Comparison of ENCODE assay signal across 12 cellular contexts in the genomic region with DNA sequence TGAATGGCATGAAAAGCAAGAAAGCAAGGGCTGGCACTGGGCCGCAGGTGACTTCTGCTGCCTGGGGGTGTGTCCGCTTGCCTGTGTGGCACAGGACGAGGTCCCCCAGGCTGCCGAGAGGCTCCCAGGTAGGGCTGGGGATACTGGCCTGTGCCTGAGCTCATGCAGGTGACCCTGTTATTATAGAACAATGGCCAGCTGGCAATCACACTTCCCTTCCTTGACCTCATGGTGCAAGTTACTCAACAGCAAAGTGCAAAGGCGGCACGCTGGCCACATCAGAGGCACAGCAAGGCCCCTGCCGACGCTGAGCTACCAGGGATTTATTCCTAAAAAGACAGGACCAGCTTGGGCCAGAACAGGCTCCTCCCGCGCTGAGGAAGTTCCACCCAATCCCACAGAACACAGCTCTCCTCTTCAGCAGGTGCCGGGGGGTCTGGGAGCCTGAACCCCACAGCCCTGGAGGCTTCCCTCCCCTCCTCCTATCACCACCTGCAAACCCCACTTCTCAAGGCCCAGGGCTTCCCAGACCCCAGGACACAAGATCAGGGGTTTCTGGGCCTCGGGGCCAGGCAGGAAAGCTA. TPM values are rescaled to one million over a fixed set of nuclear protein-coding genes. Genes with fewer than 3 reads are reported as not detected.
DNase-seq lines count a peak whose midpoint lies in the region; ATAC-seq, FAIRE-seq and TF ChIP-seq lines count a peak whose summit lies in the region.
"Had no signal": no experiment of that assay in that cellular context is flagged by ENCODE, and none has a peak within 500 bp of the region (broad histone marks: within the 10 kb centered on the region; RNA-seq: fewer than 3 reads in every experiment).

No MANE protein-coding gene starts in this region.

- in situ Hi-C loops in HepG2 (cut with HindIII; ENCODE audit: extremely low pct_ligation_motif_present, low pct_unique_long_range_greater_than_20kb): no loop called here
- in situ Hi-C loops in KBM-7 (cut with MboI; ENCODE audit: low pct_unique_long_range_greater_than_20kb, low sequenced_read_pairs): no loop called here

- no peak overlapping the region for H3K9ac ChIP-seq in HepG2 (ENCODE audit: insufficient read depth, low read depth, low read length)

- H3K36me3 ChIP-seq in HepG2 (replicated peaks in 1 of 2; ENCODE audit: control insufficient read depth in 1 of 2, insufficient read depth in 2 of 2, low read length in 2 of 2): peaks cover 11 to 22% of the 10 kb centered on the region in 2 experiments; a peak in 4 of 5 replicates

- H3K4me3 Mint-ChIP-seq in activated CD8-positive, alpha-beta T cell treated with anti-CD3 and anti-CD28 coated beads for 36 hours: peak overlapping the region; percentile 57

- H2AFZ ChIP-seq in HepG2 (ENCODE audit: low read length): no peak overlapping the region

- peaks cover 26% of the 10 kb centered on the region for H3K4me1 Mint-ChIP-seq in activated CD8-positive, alpha-beta T cell treated with anti-CD3 and anti-CD28 coated beads for 36 hours (ENCODE audit: low read depth)

- no peak for TF ChIP-seq CTCF in HL-60 (IDR thresholded peaks at IDR 0.05; ENCODE audit: insufficient read depth, low read length)
- TF ChIP-seq CTCF in activated CD8-positive, alpha-beta T cell treated with anti-CD3 and anti-CD28 coated beads for 36 hours (IDR thresholded peaks at IDR 0.05): no peak
- TF ChIP-seq CTCF in HepG2 (CRISPR knock-in tag; IDR thresholded peaks at IDR 0.05): no peak

- peaks cover 23% of the 10 kb centered on the region for H3K4me1 ChIP-seq in HepG2 (ENCODE audit: insufficient read depth, low read length)
- H3K4me1 ChIP-seq: HAP-1 had no signal

- no TSS peak for BruUV-seq in HepG2 (replicated peaks; lab: Mats Ljungman, UMichigan)

- H3K36me3 Mint-ChIP-seq in activated CD8-positive, alpha-beta T cell treated with anti-CD3 and anti-CD28 coated beads for 36 hours (ENCODE audit: low read depth): peaks cover 2% of the 10 kb centered on the region

- TF ChIP-seq EP300 in HepG2 (IDR thresholded peaks at IDR 0.05; ENCODE audit: low read depth in 2 of 2, low read length in 2 of 2): no peak
- TF ChIP-seq EP300 in HepG2 (CRISPR knock-in tag; IDR thresholded peaks at IDR 0.05; ENCODE audit: borderline replicate concordance): 0 out of 2 replicates have a peak, but pooled peaks have one; percentile 19

- peaks cover 7% of the 10 kb centered on the region; the same call in 1 of the 2 replicates for H4K20me1 ChIP-seq in HepG2 (ENCODE audit: insufficient read depth, low read length)

- H3K79me2 ChIP-seq in HepG2 (ENCODE audit: insufficient read depth, low read length): no peaks in the 10 kb centered on the region

- H3K27ac ChIP-seq in HL-60 (replicated peaks) (peak overlapping the region; percentile 90), HepG2 (ENCODE audit: extremely low read length, insufficient read depth, low read length) (peak overlapping the region; percentile 8)

- POLR2A ChIA-PET in activated CD8-positive, alpha-beta T cell treated with anti-CD3 and anti-CD28 coated beads for 36 hours (lab: Charles Lee): interaction anchor here (1.1 to 6.1 kb wide), 6 partner anchors 8 to 31 kb away, joined by 3 to 46 read pairs (median 4); no protein-coding TSS in a partner anchor
- POLR2A ChIA-PET in HepG2 (lab: Yijun Ruan, JAX): interaction anchor here (0.7 to 1.2 kb wide), 2 partner anchors 20 to 242 kb away, joined by 3 to 6 read pairs; no protein-coding TSS in a partner anchor

- no peaks in the 10 kb centered on the region for H3K9me3 ChIP-seq in HepG2 (ENCODE audit: low read length)
- H3K9me3 ChIP-seq: HAP-1, heart left ventricle had no signal

- FAIRE-seq in HepG2 (lab: Jason Lieb, UNC): peak; percentile 44

- H3K4me3 ChIP-seq in HL-60 (replicated peaks; ENCODE audit: insufficient read depth, low read length) (no peak overlapping the region), HepG2 (replicated peaks in 1 of 3; ENCODE audit: insufficient read depth in 1 of 3, low read depth in 2 of 3, low read length in 3 of 3) (peak overlapping the region in 1 of 3 experiments; percentile 48; a peak in 1 of 6 replicates)
- H3K4me3 ChIP-seq: HAP-1 had no signal

- no peak for ATAC-seq in activated CD8-positive, alpha-beta T cell treated with anti-CD3 and anti-CD28 coated beads for 36 hours
- peak; percentile 39 for ATAC-seq in HepG2

- intact Hi-C loops in activated CD8-positive, alpha-beta T cell treated with anti-CD3 and anti-CD28 coated beads for 36 hours (cut with micrococcal nuclease): no loop called here
- intact Hi-C loops in HepG2 (cut with micrococcal nuclease; ENCODE audit: unreplicated experiment): no loop called here

- CTCF ChIA-PET in activated CD8-positive, alpha-beta T cell treated with anti-CD3 and anti-CD28 coated beads for 36 hours (lab: Charles Lee): interaction anchor here (1.1 to 2.1 kb wide), 4 partner anchors 29 to 374 kb away, joined by 3 to 13 read pairs (median 5); no protein-coding TSS in a partner anchor
- CTCF ChIA-PET in HepG2 (lab: Yijun Ruan, JAX; ENCODE audit: low intra/inter-chr PET ratio, low total read pairs): no interaction called here

- no peak for TF ChIP-seq POLR2A in HepG2 (IDR thresholded peaks at IDR 0.05; ENCODE audit: insufficient read depth in 1 of 2, low read depth in 2 of 2, low read length in 2 of 2)

- peak overlapping the region; percentile 71 for H3K27ac Mint-ChIP-seq in activated CD8-positive, alpha-beta T cell treated with anti-CD3 and anti-CD28 coated beads for 36 hours

- H3K27me3 ChIP-seq in HL-60 (ENCODE audit: insufficient read depth, poor library complexity, severe bottlenecking) (no peaks in the 10 kb centered on the region), HepG2 (ENCODE audit: control insufficient read depth in 1 of 2, insufficient read depth in 2 of 2, low read length in 2 of 2) (peaks cover 0 to 21% of the 10 kb centered on the region in 2 experiments; a peak in 3 of 5 replicates)

- H3K27me3 Mint-ChIP-seq in activated CD8-positive, alpha-beta T cell treated with anti-CD3 and anti-CD28 coated beads for 36 hours: no peaks in the 10 kb centered on the region

- no peak for TF ChIP-seq RAD21 in HepG2 (CRISPR knock-in tag; IDR thresholded peaks at IDR 0.05)

- no peaks in the 10 kb centered on the region for H3K9me3 Mint-ChIP-seq in activated CD8-positive, alpha-beta T cell treated with anti-CD3 and anti-CD28 coated beads for 36 hours

- peak overlapping the region; percentile 60 for H3K4me2 ChIP-seq in HepG2 (ENCODE audit: low read depth, low read length)

- DNase-seq in AML-193 (lab: John Stamatoyannopoulos, UW) (peak; percentile 46 to 51), HL-60 (ENCODE audit: low read depth in 1 of 2, low spot score in 1 of 2) (peak in 1 of 2 experiments; percentile 59), HepG2 (ENCODE audit: low spot score) (peak; percentile 72), KBM-7 (no peak), NCI-H748 treated with DMSO at 0.1 percent for 48 hours (lab: John Stamatoyannopoulos, UW) (no peak), NCI-H2196 (lab: John Stamatoyannopoulos, UW; ENCODE audit: unreplicated experiment) (no peak)
- no peak for DNase-seq in activated CD8-positive, alpha-beta T cell treated with anti-CD3 and anti-CD28 coated beads for 36 hours
- DNase-seq in stimulated activated CD4-positive, alpha-beta T cell treated with anti-CD3 and anti-CD28 coated beads, Interleukin-4, amount 100 ng/mL, for 1 hour: no peak
- DNase-seq: activated CD4-positive, CD25-positive, alpha-beta regulatory T cell; occipital lobe had no signal

- no CpG with 5 or more reads among the region's 12 CpGs for WGBS in HepG2 (ENCODE audit: low lambda C conversion rate)

RNA-seq across cellular contexts. Expression of gene ADAM8, which starts 1.4 kb away (rescaled TPM):
- 100 to 1,000 TPM; 106 to 115 TPM for total RNA-seq in activated CD8-positive, alpha-beta T cell treated with anti-CD3 and anti-CD28 coated beads for 36 hours
- total RNA-seq in HepG2 (2016; rRNA removed; fragmentation: Illumina TruSeq; extraction: Trizol): 0.07 and 0.93 TPM in 2 replicates
- not detected in 2 replicates for total RNA-seq in HepG2 (2016; cell fraction: cytosol; rRNA removed; fragmentation: Illumina TruSeq; extraction: Trizol; ENCODE audit: low read depth)
- total RNA-seq in HepG2 (2016; cell fraction: insoluble cytoplasmic fraction; rRNA removed; fragmentation: Illumina TruSeq; extraction: Trizol): 0.37 TPM in 1 of 2 replicates, not detected in the other
- 0.06 TPM in 1 of 2 replicates, not detected in the other for total RNA-seq in HepG2 (2016; cell fraction: membrane; rRNA removed; fragmentation: Illumina TruSeq; extraction: Trizol)
- total RNA-seq in HepG2 (2016; cell fraction: nucleus; rRNA removed; fragmentation: Illumina TruSeq; extraction: Trizol): 0.34 and 0.50 TPM in 2 replicates
- polyA plus RNA-seq in HepG2 (2011; rRNA removed): 0.24 and 0.65 TPM in 2 replicates
- polyA plus RNA-seq in HepG2 (2011; cell fraction: cytosol; rRNA removed): 0.04 and 0.11 TPM in 2 replicates
- 4.2 and 6.4 TPM in 2 replicates for polyA plus RNA-seq in HepG2 (2011; cell fraction: nucleus; rRNA removed)
- 0.08 and 0.77 TPM in 2 replicates for polyA plus RNA-seq in HepG2 (2012)
- polyA plus RNA-seq in HepG2 (2016; cell fraction: cytosol; fragmentation: Illumina TruSeq; extraction: Trizol; ENCODE audit: low read depth): not detected in 2 replicates
- not detected in 2 replicates for polyA plus RNA-seq in HepG2 (2016; cell fraction: insoluble cytoplasmic fraction; fragmentation: Illumina TruSeq; extraction: Trizol; ENCODE audit: low read depth)
- 0.06 TPM in 1 of 2 replicates, not detected in the other for polyA plus RNA-seq in HepG2 (2016; cell fraction: membrane; fragmentation: Illumina TruSeq; extraction: Trizol; ENCODE audit: low read depth)
- polyA plus RNA-seq in HepG2 (2016; cell fraction: nucleus; fragmentation: Illumina TruSeq; extraction: Trizol; ENCODE audit: insufficient read depth, low read depth): 0.60 and 0.63 TPM in 2 replicates
- polyA minus RNA-seq in HepG2 (2011; rRNA and poly(A)+ RNA removed; ENCODE audit: low replicate concordance): 0.06 and 2.8 TPM in 2 replicates
- not detected in 2 replicates for polyA minus RNA-seq in HepG2 (2011; cell fraction: cytosol; rRNA and poly(A)+ RNA removed)
- polyA minus RNA-seq in HepG2 (2011; cell fraction: nucleus; rRNA and poly(A)+ RNA removed): 1.6 and 1.7 TPM in 2 replicates

RNA-seq across cellular contexts. Expression of gene TUBGCP2, which starts 30.6 kb away (rescaled TPM):
- 10 to 100 TPM; 54.1 to 57.5 TPM for total RNA-seq in activated CD8-positive, alpha-beta T cell treated with anti-CD3 and anti-CD28 coated beads for 36 hours
- 34.5 and 44.1 TPM in 2 replicates for total RNA-seq in HepG2 (2016; rRNA removed; fragmentation: Illumina TruSeq; extraction: Trizol)
- total RNA-seq in HepG2 (2016; cell fraction: cytosol; rRNA removed; fragmentation: Illumina TruSeq; extraction: Trizol; ENCODE audit: low read depth): 7.2 and 8.9 TPM in 2 replicates
- 37.9 and 41.1 TPM in 2 replicates for total RNA-seq in HepG2 (2016; cell fraction: insoluble cytoplasmic fraction; rRNA removed; fragmentation: Illumina TruSeq; extraction: Trizol)
- total RNA-seq in HepG2 (2016; cell fraction: membrane; rRNA removed; fragmentation: Illumina TruSeq; extraction: Trizol): 17.0 and 24.0 TPM in 2 replicates
- total RNA-seq in HepG2 (2016; cell fraction: nucleus; rRNA removed; fragmentation: Illumina TruSeq; extraction: Trizol): 16.5 and 20.7 TPM in 2 replicates
- polyA plus RNA-seq in HepG2 (2011; rRNA removed): 21.3 and 22.6 TPM in 2 replicates
- polyA plus RNA-seq in HepG2 (2011; cell fraction: cytosol; rRNA removed): 14.3 and 19.4 TPM in 2 replicates
- 51.6 and 62.8 TPM in 2 replicates for polyA plus RNA-seq in HepG2 (2011; cell fraction: nucleus; rRNA removed)
- polyA plus RNA-seq in HepG2 (2012): 17.9 and 24.1 TPM in 2 replicates
- polyA plus RNA-seq in HepG2 (2016; cell fraction: cytosol; fragmentation: Illumina TruSeq; extraction: Trizol; ENCODE audit: low read depth): 4.7 and 4.8 TPM in 2 replicates
- 34.0 and 36.8 TPM in 2 replicates for polyA plus RNA-seq in HepG2 (2016; cell fraction: insoluble cytoplasmic fraction; fragmentation: Illumina TruSeq; extraction: Trizol; ENCODE audit: low read depth)
- 8.5 and 11.7 TPM in 2 replicates for polyA plus RNA-seq in HepG2 (2016; cell fraction: membrane; fragmentation: Illumina TruSeq; extraction: Trizol; ENCODE audit: low read depth)
- polyA plus RNA-seq in HepG2 (2016; cell fraction: nucleus; fragmentation: Illumina TruSeq; extraction: Trizol; ENCODE audit: insufficient read depth, low read depth): 51.1 and 52.9 TPM in 2 replicates
- 49.0 and 64.6 TPM in 2 replicates for polyA minus RNA-seq in HepG2 (2011; rRNA and poly(A)+ RNA removed; ENCODE audit: low replicate concordance)
- polyA minus RNA-seq in HepG2 (2011; cell fraction: cytosol; rRNA and poly(A)+ RNA removed): 16.4 and 17.1 TPM in 2 replicates
- 29.6 and 40.8 TPM in 2 replicates for polyA minus RNA-seq in HepG2 (2011; cell fraction: nucleus; rRNA and poly(A)+ RNA removed)

RNA-seq across cellular contexts. Expression of gene ZNF511, which starts 30.6 kb away (rescaled TPM):
- total RNA-seq in activated CD8-positive, alpha-beta T cell treated with anti-CD3 and anti-CD28 coated beads for 36 hours: 10 to 100 TPM; 58.0 to 60.1 TPM
- total RNA-seq in HepG2 (2016; rRNA removed; fragmentation: Illumina TruSeq; extraction: Trizol): 53.4 and 66.4 TPM in 2 replicates
- total RNA-seq in HepG2 (2016; cell fraction: cytosol; rRNA removed; fragmentation: Illumina TruSeq; extraction: Trizol; ENCODE audit: low read depth): 127 and 151 TPM in 2 replicates
- total RNA-seq in HepG2 (2016; cell fraction: insoluble cytoplasmic fraction; rRNA removed; fragmentation: Illumina TruSeq; extraction: Trizol): 45.9 and 63.3 TPM in 2 replicates
- total RNA-seq in HepG2 (2016; cell fraction: membrane; rRNA removed; fragmentation: Illumina TruSeq; extraction: Trizol): 118 and 128 TPM in 2 replicates
- total RNA-seq in HepG2 (2016; cell fraction: nucleus; rRNA removed; fragmentation: Illumina TruSeq; extraction: Trizol): 24.0 and 36.2 TPM in 2 replicates
- polyA plus RNA-seq in HepG2 (2011; rRNA removed): 35.6 and 37.0 TPM in 2 replicates
- 27.9 and 34.4 TPM in 2 replicates for polyA plus RNA-seq in HepG2 (2011; cell fraction: cytosol; rRNA removed)
- 40.1 and 48.7 TPM in 2 replicates for polyA plus RNA-seq in HepG2 (2011; cell fraction: nucleus; rRNA removed)
- polyA plus RNA-seq in HepG2 (2012): 30.0 and 30.3 TPM in 2 replicates
- 150 and 156 TPM in 2 replicates for polyA plus RNA-seq in HepG2 (2016; cell fraction: cytosol; fragmentation: Illumina TruSeq; extraction: Trizol; ENCODE audit: low read depth)
- 57.9 and 63.8 TPM in 2 replicates for polyA plus RNA-seq in HepG2 (2016; cell fraction: insoluble cytoplasmic fraction; fragmentation: Illumina TruSeq; extraction: Trizol; ENCODE audit: low read depth)
- polyA plus RNA-seq in HepG2 (2016; cell fraction: membrane; fragmentation: Illumina TruSeq; extraction: Trizol; ENCODE audit: low read depth): 121 and 129 TPM in 2 replicates
- polyA plus RNA-seq in HepG2 (2016; cell fraction: nucleus; fragmentation: Illumina TruSeq; extraction: Trizol; ENCODE audit: insufficient read depth, low read depth): 62.1 and 62.9 TPM in 2 replicates
- polyA minus RNA-seq in HepG2 (2011; rRNA and poly(A)+ RNA removed; ENCODE audit: low replicate concordance): 48.5 and 63.6 TPM in 2 replicates
- polyA minus RNA-seq in HepG2 (2011; cell fraction: cytosol; rRNA and poly(A)+ RNA removed): 11.6 and 21.1 TPM in 2 replicates
- polyA minus RNA-seq in HepG2 (2011; cell fraction: nucleus; rRNA and poly(A)+ RNA removed): 13.3 and 16.2 TPM in 2 replicates

RNA-seq across cellular contexts. Expression of gene VENTX, which starts 40.4 kb away (rescaled TPM):
- under 1 TPM in 1 of 2 experiments, not detected in 1; 0.09 TPM for total RNA-seq in activated CD8-positive, alpha-beta T cell treated with anti-CD3 and anti-CD28 coated beads for 36 hours
- total RNA-seq in HepG2 (2016; rRNA removed; fragmentation: Illumina TruSeq; extraction: Trizol): not detected in 2 replicates
- total RNA-seq in HepG2 (2016; cell fraction: cytosol; rRNA removed; fragmentation: Illumina TruSeq; extraction: Trizol; ENCODE audit: low read depth): not detected in 2 replicates
- total RNA-seq in HepG2 (2016; cell fraction: insoluble cytoplasmic fraction; rRNA removed; fragmentation: Illumina TruSeq; extraction: Trizol): not detected in 2 replicates
- not detected in 2 replicates for total RNA-seq in HepG2 (2016; cell fraction: membrane; rRNA removed; fragmentation: Illumina TruSeq; extraction: Trizol)
- not detected in 2 replicates for total RNA-seq in HepG2 (2016; cell fraction: nucleus; rRNA removed; fragmentation: Illumina TruSeq; extraction: Trizol)
- not detected in 2 replicates for polyA plus RNA-seq in HepG2 (2011; rRNA removed)
- not detected in 2 replicates for polyA plus RNA-seq in HepG2 (2011; cell fraction: cytosol; rRNA removed)
- polyA plus RNA-seq in HepG2 (2011; cell fraction: nucleus; rRNA removed): not detected in 2 replicates
- polyA plus RNA-seq in HepG2 (2012): not detected in 2 replicates
- not detected in 2 replicates for polyA plus RNA-seq in HepG2 (2016; cell fraction: cytosol; fragmentation: Illumina TruSeq; extraction: Trizol; ENCODE audit: low read depth)
- polyA plus RNA-seq in HepG2 (2016; cell fraction: insoluble cytoplasmic fraction; fragmentation: Illumina TruSeq; extraction: Trizol; ENCODE audit: low read depth): not detected in 2 replicates
- not detected in 2 replicates for polyA plus RNA-seq in HepG2 (2016; cell fraction: membrane; fragmentation: Illumina TruSeq; extraction: Trizol; ENCODE audit: low read depth)
- not detected in 2 replicates for polyA plus RNA-seq in HepG2 (2016; cell fraction: nucleus; fragmentation: Illumina TruSeq; extraction: Trizol; ENCODE audit: insufficient read depth, low read depth)
- polyA minus RNA-seq in HepG2 (2011; rRNA and poly(A)+ RNA removed; ENCODE audit: low replicate concordance): not detected in 2 replicates
- polyA minus RNA-seq in HepG2 (2011; cell fraction: cytosol; rRNA and poly(A)+ RNA removed): not detected in 2 replicates
- polyA minus RNA-seq in HepG2 (2011; cell fraction: nucleus; rRNA and poly(A)+ RNA removed): not detected in 2 replicates
- total RNA-seq: occipital lobe had no signal

RNA-seq across cellular contexts. Expression of gene UTF1, which starts 48.1 kb away (rescaled TPM):
- not detected for total RNA-seq in activated CD8-positive, alpha-beta T cell treated with anti-CD3 and anti-CD28 coated beads for 36 hours
- total RNA-seq in HepG2 (2016; rRNA removed; fragmentation: Illumina TruSeq; extraction: Trizol): not detected in 2 replicates
- not detected in 2 replicates for total RNA-seq in HepG2 (2016; cell fraction: cytosol; rRNA removed; fragmentation: Illumina TruSeq; extraction: Trizol; ENCODE audit: low read depth)
- not detected in 2 replicates for total RNA-seq in HepG2 (2016; cell fraction: insoluble cytoplasmic fraction; rRNA removed; fragmentation: Illumina TruSeq; extraction: Trizol)
- not detected in 2 replicates for total RNA-seq in HepG2 (2016; cell fraction: membrane; rRNA removed; fragmentation: Illumina TruSeq; extraction: Trizol)
- total RNA-seq in HepG2 (2016; cell fraction: nucleus; rRNA removed; fragmentation: Illumina TruSeq; extraction: Trizol): not detected in 2 replicates
- polyA plus RNA-seq in HepG2 (2011; rRNA removed): not detected in 2 replicates
- polyA plus RNA-seq in HepG2 (2011; cell fraction: cytosol; rRNA removed): not detected in 2 replicates
- polyA plus RNA-seq in HepG2 (2011; cell fraction: nucleus; rRNA removed): not detected in 2 replicates
- not detected in 2 replicates for polyA plus RNA-seq in HepG2 (2012)
- polyA plus RNA-seq in HepG2 (2016; cell fraction: cytosol; fragmentation: Illumina TruSeq; extraction: Trizol; ENCODE audit: low read depth): not detected in 2 replicates
- polyA plus RNA-seq in HepG2 (2016; cell fraction: insoluble cytoplasmic fraction; fragmentation: Illumina TruSeq; extraction: Trizol; ENCODE audit: low read depth): not detected in 2 replicates
- not detected in 2 replicates for polyA plus RNA-seq in HepG2 (2016; cell fraction: membrane; fragmentation: Illumina TruSeq; extraction: Trizol; ENCODE audit: low read depth)
- polyA plus RNA-seq in HepG2 (2016; cell fraction: nucleus; fragmentation: Illumina TruSeq; extraction: Trizol; ENCODE audit: insufficient read depth, low read depth): not detected in 2 replicates
- not detected in 2 replicates for polyA minus RNA-seq in HepG2 (2011; rRNA and poly(A)+ RNA removed; ENCODE audit: low replicate concordance)
- polyA minus RNA-seq in HepG2 (2011; cell fraction: cytosol; rRNA and poly(A)+ RNA removed): not detected in 2 replicates
- not detected in 2 replicates for polyA minus RNA-seq in HepG2 (2011; cell fraction: nucleus; rRNA and poly(A)+ RNA removed)
- total RNA-seq: heart left ventricle, occipital lobe had no signal
- polyA plus RNA-seq: heart left ventricle had no signal

Comparison
In these comparisons a context has a peak if more than half of its experiments do, and no peak if none do; other contexts are left out.
1. DNase-seq: peak in AML-193 (2 of 2) and HepG2 (single experiment); none in activated CD8-positive, alpha-beta T cell treated with anti-CD3 and anti-CD28 coated beads for 36 hours (single experiment), stimulated activated CD4-positive, alpha-beta T cell treated with anti-CD3 and anti-CD28 coated beads, Interleukin-4, amount 100 ng/mL, for 1 hour (single experiment), KBM-7 (single experiment), NCI-H748 treated with DMSO at 0.1 percent for 48 hours (single experiment) and NCI-H2196 (single experiment).
2. RNA of gene ADAM8, which starts 1.4 kb away (total RNA-seq): 106 to 115 TPM in activated CD8-positive, alpha-beta T cell treated with anti-CD3 and anti-CD28 coated beads for 36 hours; 0.06 to 0.93 TPM in HepG2; every median in the first group is over 10 times any median in the second.